Comparison of ENCODE assay signal across 13 cellular contexts in the genomic region with DNA sequence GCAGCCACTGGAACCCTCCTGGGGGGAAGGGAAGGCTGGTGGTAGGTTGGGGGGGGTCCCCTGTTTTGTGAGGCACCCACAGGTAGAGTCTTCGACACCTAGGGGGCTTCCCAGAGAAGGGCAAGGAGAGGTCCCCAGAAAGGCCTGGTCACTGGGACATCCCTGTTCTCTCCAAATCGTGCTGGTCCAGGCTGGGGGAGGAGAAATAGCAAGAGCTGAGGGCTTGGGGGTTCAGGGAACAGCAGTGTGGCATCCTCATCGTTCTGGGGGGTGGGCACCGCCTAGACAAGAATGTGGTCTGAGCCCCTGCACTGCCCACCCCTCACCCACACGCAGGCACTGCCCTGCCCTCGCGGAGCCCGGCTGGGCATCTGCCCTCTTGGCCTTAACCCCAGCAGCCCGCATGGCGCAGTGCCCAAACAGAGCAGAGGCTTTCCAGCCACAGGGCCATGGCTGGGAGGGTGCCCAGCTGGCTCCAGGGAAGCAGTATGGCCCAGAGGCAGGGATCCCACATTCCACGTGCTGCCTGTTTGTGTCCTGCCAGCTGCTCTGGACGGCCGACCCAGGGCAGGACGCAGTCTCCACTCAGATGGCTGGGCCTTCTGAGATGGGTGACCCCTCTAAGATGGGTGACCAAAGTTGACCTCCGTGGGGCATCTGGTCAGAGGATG. TPM values are rescaled to one million over a fixed set of nuclear protein-coding genes. Genes with fewer than 3 reads are reported as not detected.
A peak's percentile ranks its signal among the peaks of the same experiment; 100 is the strongest.
DNase-seq lines count a peak whose midpoint lies in the region; TF ChIP-seq lines count a peak whose summit lies in the region.
"Had no signal": no experiment of that assay in that cellular context is flagged by ENCODE, and none has a peak within 500 bp of the region (broad histone marks: within the 10 kb centered on the region; RNA-seq: fewer than 3 reads in every experiment).

No MANE protein-coding gene starts in this region.

- H3K9me3 ChIP-seq in MG63 (no peaks in the 10 kb centered on the region), esophagus muscularis mucosa (no peaks in the 10 kb centered on the region), suprapubic skin (no peaks in the 10 kb centered on the region)

- H3K4me1 ChIP-seq in esophagus muscularis mucosa: peaks cover 16 to 42% (median 31%) of the 10 kb centered on the region in 4 donors
- H3K4me1 ChIP-seq in suprapubic skin: peaks cover 46% of the 10 kb centered on the region

- TF ChIP-seq CTCF in esophagus muscularis mucosa (IDR thresholded peaks at IDR 0.05): no peak
- TF ChIP-seq CTCF in suprapubic skin (IDR thresholded peaks at IDR 0.05): no peak

- H3K27ac ChIP-seq in esophagus muscularis mucosa (replicated peaks in 1 of 4) (peak overlapping the region; percentile 22 to 50 (median 26)), suprapubic skin (peak overlapping the region; percentile 50)

- TF ChIP-seq POLR2A in esophagus muscularis mucosa (IDR thresholded peaks at IDR 0.05; ENCODE audit: low read depth) (no peak), suprapubic skin (IDR thresholded peaks at IDR 0.05) (no peak)

- DNase-seq in MG63 (peak; percentile 90), esophagus muscularis mucosa (ENCODE audit: extremely low spot score) (no peak), midbrain (lab: John Stamatoyannopoulos, UW) (peak; percentile 85), suprapubic skin (ENCODE audit: low spot score in 2 of 2) (peak; percentile 69 to 74), NCI-H748 (lab: John Stamatoyannopoulos, UW; ENCODE audit: unreplicated experiment) (no peak), CD1c-positive myeloid dendritic cell (ENCODE audit: extremely low spot score) (no peak), NCI-H774 (lab: John Stamatoyannopoulos, UW) (no peak), H7 (no peak)
- DNase-seq: activated naive CD4-positive, alpha-beta T cell; DMS79 treated with DMSO at 0.1 percent for 48 hours; NCI-H1092 treated with DMSO at 0.1 percent for 48 hours; PC-3; stimulated activated CD4-positive, alpha-beta T cell treated with anti-CD3 and anti-CD28 coated beads, Interleukin-4, amount 100 ng/mL, for 4 hours had no signal

- H3K36me3 ChIP-seq in MG63: peaks cover 9% of the 10 kb centered on the region
- H3K36me3 ChIP-seq in esophagus muscularis mucosa: peaks cover 5 to 33% (median 18%) of the 10 kb centered on the region in 4 donors
- peaks cover 5% of the 10 kb centered on the region for H3K36me3 ChIP-seq in suprapubic skin
- peaks cover 6% of the 10 kb centered on the region for H3K36me3 ChIP-seq in H7 (replicated peaks; ENCODE audit: control insufficient read depth, insufficient read depth, low read length)

- H3K27me3 ChIP-seq in MG63 (no peaks in the 10 kb centered on the region), esophagus muscularis mucosa (peaks cover 0 to 9% (median 0%) of the 10 kb centered on the region in 4 donors), suprapubic skin (peaks cover 12% of the 10 kb centered on the region), H7 (ENCODE audit: control insufficient read depth, insufficient read depth, low read length) (peaks cover 3% of the 10 kb centered on the region; the same call in 1 of the 2 replicates)

- intact Hi-C loops in esophagus muscularis mucosa (cut with DNase I): no loop called here

- no peak for TF ChIP-seq EP300 in esophagus muscularis mucosa (IDR thresholded peaks at IDR 0.05)
- no peak for TF ChIP-seq EP300 in suprapubic skin (IDR thresholded peaks at IDR 0.05)

- H3K4me3 ChIP-seq in MG63: no peak overlapping the region
- no peak overlapping the region for H3K4me3 ChIP-seq in esophagus muscularis mucosa
- H3K4me3 ChIP-seq in suprapubic skin: no peak overlapping the region
- H3K4me3 ChIP-seq in H7 (ENCODE audit: insufficient read depth, low read depth, low read length): no peak overlapping the region

- WGBS in esophagus muscularis mucosa: 41% methylated on average over 8 of the region's 15 CpGs
- WGBS in suprapubic skin: 34% methylated on average over 8 of the region's 15 CpGs

RNA-seq across cellular contexts. Expression of a gene that starts 14.5 kb away (rescaled TPM):
- total RNA-seq in MG63 (2014; rRNA removed; shearing (Covaris generic); ENCODE audit: low replicate concordance): 22.3 and 32.1 TPM in 2 replicates
- total RNA-seq in esophagus muscularis mucosa (10 to 100 TPM; 14.5 to 31.6 (median 22.2) TPM), suprapubic skin (10 to 100 TPM in 1 of 4 donors, 1 to 10 TPM in 3; 2.8 to 11.3 (median 5.8) TPM)
- total RNA-seq in H7 (2014; rRNA removed; shearing (Covaris generic)): 11.5 and 15.0 TPM in 2 replicates

RNA-seq across cellular contexts. Expression of a gene that starts 29.1 kb away (rescaled TPM):
- 4.3 and 7.0 TPM in 2 replicates for total RNA-seq in MG63 (2014; rRNA removed; shearing (Covaris generic); ENCODE audit: low replicate concordance)
- total RNA-seq in esophagus muscularis mucosa (10 to 100 TPM in 3 of 4 donors, 1 to 10 TPM in 1; 9.6 to 20.0 (median 15.0) TPM), suprapubic skin (10 to 100 TPM in 3 of 4 donors, 1 to 10 TPM in 1; 9.3 to 17.5 (median 10.5) TPM)
- 67.5 and 69.6 TPM in 2 replicates for total RNA-seq in H7 (2014; rRNA removed; shearing (Covaris generic))

Comparison
In these comparisons a context has a peak if more than half of its experiments do, and no peak if none do; other contexts are left out.
1. DNase-seq: peak in MG63 (single experiment), midbrain (single experiment) and suprapubic skin (2 of 2); none in esophagus muscularis mucosa (single experiment), NCI-H748 (single experiment), CD1c-positive myeloid dendritic cell (single experiment), NCI-H774 (single experiment) and H7 (single experiment).